In genomic region chr15:81069909-81070308, GRCh38 we compare ENCODE assay signal across 20 cellular contexts.
DNase-seq lines count a peak whose midpoint lies in the region; ATAC-seq and TF ChIP-seq lines count a peak whose summit lies in the region.
"Had no signal": no experiment of that assay in that cellular context is flagged by ENCODE, and none has a peak within 500 bp of the region (broad histone marks: within the 10 kb centered on the region; RNA-seq: fewer than 3 reads in every experiment).

No MANE protein-coding gene starts in this region.

- H4K20me1 ChIP-seq in HCT116 (ENCODE audit: insufficient read depth), result no peaks in the 10 kb centered on the region
- H4K20me1 ChIP-seq: BLaER1 treated with 17β-estradiol and CSF1 and Interleukin-3, amounts not matched to agents 10 nM and 100 nM had no signal

- TF ChIP-seq CTCF in HCT116 (IDR thresholded peaks at IDR 0.05 in 2 of 3, conservative IDR thresholded peaks at IDR 0.05 in 1 of 3; ENCODE audit: borderline replicate concordance in 1 of 3, insufficient read depth in 1 of 3, low read depth in 2 of 3, low read length in 2 of 3), result no peak

- DNase-seq in HCT116 (ENCODE audit: low read depth, low spot score) (no peak), NCI-H82 treated with DMSO at 0.1 percent for 48 hours (lab: John Stamatoyannopoulos, UW; ENCODE audit: unreplicated experiment) (peak; percentile 34), dermis blood vessel endothelial cell (peak; percentile 63), lung microvascular endothelial cell (ENCODE audit: low read depth in 2 of 2) (peak; percentile 55), NCI-H1436 treated with DMSO at 0.1 percent for 48 hours (lab: John Stamatoyannopoulos, UW) (no peak)
- DNase-seq in stimulated activated CD4-positive, alpha-beta T cell treated with anti-CD3 and anti-CD28 coated beads, Interleukin-2, amount 100 ng/mL, for 48 hours, result no peak
- DNase-seq: ACHN; Caco-2; CD4-positive, alpha-beta memory T cell; DMS 273 treated with DMSO at 0.1 percent for 48 hours; DMS79 treated with DMSO at 0.1 percent for 48 hours; H7; HFFc6; NCI-H1092; NCI-H1436; NCI-H1930; NK-92 treated with Interleukin-12 subunit alpha and Interleukin-12 subunit beta, amount 100 ng/mL, for 24 hours had no signal

- no peaks in the 10 kb centered on the region for H3K9me3 ChIP-seq in HCT116 (ENCODE audit: control insufficient read depth in 1 of 2, insufficient read depth in 1 of 2, low read depth in 1 of 2, low read length in 2 of 2)
- H3K9me3 ChIP-seq: Caco-2, SJSA1 had no signal

- no peak overlapping the region for H3K4me2 ChIP-seq in HCT116 (ENCODE audit: low read length)
- H3K4me2 ChIP-seq: BLaER1 treated with 17β-estradiol and CSF1 and Interleukin-3, amounts not matched to agents 10 nM and 100 nM had no signal

- H2AFZ ChIP-seq in HCT116 (ENCODE audit: low read depth, low read length, poor library complexity, severe bottlenecking), result no peak overlapping the region

- H3K27ac ChIP-seq in HCT116 (ENCODE audit: low read depth, low read length), result no peak overlapping the region
- H3K27ac ChIP-seq: BLaER1 treated with 17β-estradiol and CSF1 and Interleukin-3, amounts not matched to agents 10 nM and 100 nM; SJSA1 had no signal

- CTCF ChIA-PET in HCT116 (lab: Charles Lee), result interaction anchor here (1.0 kb wide), 1 partner anchor 23 kb away, joined by 5 read pairs; no protein-coding TSS in a partner anchor

- H3K36me3 ChIP-seq in HCT116 (ENCODE audit: control insufficient read depth in 1 of 2, insufficient read depth in 2 of 2, low read length in 2 of 2), result no peaks in the 10 kb centered on the region
- H3K36me3 ChIP-seq: BLaER1 treated with 17β-estradiol and CSF1 and Interleukin-3, amounts not matched to agents 10 nM and 100 nM; SJSA1 had no signal

- RAD21 ChIA-PET in HCT116 (lab: Charles Lee; ENCODE audit: low non-redundant PET in 1 of 2, low total read pairs in 2 of 2, uncharacterized antibody in 2 of 2, unreplicated experiment in 2 of 2), result no interaction called here

- no peak overlapping the region for H3K9ac ChIP-seq in HCT116 (ENCODE audit: low read length)
- H3K9ac ChIP-seq: BLaER1 treated with 17β-estradiol and CSF1 and Interleukin-3, amounts not matched to agents 10 nM and 100 nM had no signal

- no peaks in the 10 kb centered on the region for H3K9me2 ChIP-seq in HCT116 (ENCODE audit: insufficient read depth)

- no TSS peak for BruUV-seq in HCT116 (replicated peaks; lab: Mats Ljungman, UMichigan)

- TF ChIP-seq RAD21 in HCT116 (IDR thresholded peaks at IDR 0.05; ENCODE audit: low read depth), result no peak; the same call in 1 of the 2 replicates

- no peak overlapping the region for H3K4me3 ChIP-seq in HCT116 (replicated peaks in 1 of 2; ENCODE audit: low read depth in 1 of 2, low read length in 2 of 2)
- H3K4me3 ChIP-seq: BLaER1 treated with 17β-estradiol and CSF1 and Interleukin-3, amounts not matched to agents 10 nM and 100 nM; SJSA1 had no signal

- peak; percentile 66 for ATAC-seq in HCT116
- no peak for ATAC-seq in HG03025 (IDR thresholded peaks at IDR 0.05; ENCODE audit: low FRiP score, unreplicated experiment)

- TF ChIP-seq POLR2A in HCT116 (IDR thresholded peaks at IDR 0.05; ENCODE audit: borderline replicate concordance, extremely low read depth, insufficient read depth, insufficient read length), result no peak

- intact Hi-C loops in HCT116 (cut with micrococcal nuclease), result no loop called here

- H3K79me2 ChIP-seq in HCT116 (ENCODE audit: insufficient read depth, low read length), result no peaks in the 10 kb centered on the region

- POLR2A ChIA-PET in HCT116 (lab: Charles Lee), result no interaction called here

- no peaks in the 10 kb centered on the region for H3K27me3 ChIP-seq in HCT116 (ENCODE audit: insufficient read depth, low read length)
- H3K27me3 ChIP-seq: BLaER1 treated with 17β-estradiol and CSF1 and Interleukin-3, amounts not matched to agents 10 nM and 100 nM; SJSA1 had no signal

- H3K4me1 ChIP-seq in HCT116 (ENCODE audit: control insufficient read depth in 1 of 2, insufficient read depth in 2 of 2, low read length in 2 of 2), result no peaks in the 10 kb centered on the region
- H3K4me1 ChIP-seq: Caco-2, SJSA1 had no signal

TF ChIP-seq in HCT116, 20 proteins besides CTCF, POLR2A, EP300 and RAD21:
- TF ChIP-seq JUND (IDR thresholded peaks at IDR 0.05), result no peak
- no peak for TF ChIP-seq EZH2 (IDR thresholded peaks at IDR 0.05)
- no peak for TF ChIP-seq SRF (IDR thresholded peaks at IDR 0.05; ENCODE audit: low read depth)
- no peak for TF ChIP-seq ELF1 (IDR thresholded peaks at IDR 0.05; ENCODE audit: borderline replicate concordance, low read depth)
- no peak for TF ChIP-seq SIN3A (IDR thresholded peaks at IDR 0.05; ENCODE audit: low read depth)
- TF ChIP-seq ZFX (IDR thresholded peaks at IDR 0.05), result no peak
- TF ChIP-seq FOSL1 (IDR thresholded peaks at IDR 0.05; ENCODE audit: low read depth), result no peak
- no peak for TF ChIP-seq REST (IDR thresholded peaks at IDR 0.05; ENCODE audit: low read depth)
- TF ChIP-seq YY1 (IDR thresholded peaks at IDR 0.05; ENCODE audit: extremely low read depth, insufficient replicate concordance, low read depth, low read length), result no peak
- TF ChIP-seq EGR1 (IDR thresholded peaks at IDR 0.05; ENCODE audit: low read depth), result no peak
- no peak for TF ChIP-seq MAX (IDR thresholded peaks at IDR 0.05)
- TF ChIP-seq ZNF274 (IDR thresholded peaks at IDR 0.05; ENCODE audit: low read depth, low read length), result no peak
- TF ChIP-seq CBX3 (IDR thresholded peaks at IDR 0.05; ENCODE audit: low read depth), result no peak
- no peak for TF ChIP-seq TCF7L2 (IDR thresholded peaks at IDR 0.05; ENCODE audit: borderline replicate concordance, extremely low read depth, insufficient read depth, insufficient read length)
- TF ChIP-seq POLR2AphosphoS5 (IDR thresholded peaks at IDR 0.05; ENCODE audit: low read depth, low read length), result no peak
- TF ChIP-seq SP1 (IDR thresholded peaks at IDR 0.05; ENCODE audit: low read depth), result no peak
- no peak for TF ChIP-seq CEBPB (IDR thresholded peaks at IDR 0.05; ENCODE audit: low read depth)
TF ChIP-seq in HCT116: peak in this region for 0.

Comparison
In these comparisons a context has a peak if more than half of its experiments do, and no peak if none do; other contexts are left out.
1. DNase-seq: peak in NCI-H82 treated with DMSO at 0.1 percent for 48 hours (single experiment), dermis blood vessel endothelial cell (single experiment) and lung microvascular endothelial cell (2 of 2); none in HCT116 (single experiment), NCI-H1436 treated with DMSO at 0.1 percent for 48 hours (single experiment) and stimulated activated CD4-positive, alpha-beta T cell treated with anti-CD3 and anti-CD28 coated beads, Interleukin-2, amount 100 ng/mL, for 48 hours (0 of 2).